In genomic region chr11:57344826-57345225, GRCh38 we compare ENCODE assay signal across 22 cellular contexts. TPM values are rescaled to one million over a fixed set of nuclear protein-coding genes. Genes with fewer than 3 reads are reported as not detected.
A peak's percentile ranks its signal among the peaks of the same experiment; 100 is the strongest.
DNase-seq lines count a peak whose midpoint lies in the region; ATAC-seq, FAIRE-seq and TF ChIP-seq lines count a peak whose summit lies in the region.
"Had no signal": no experiment of that assay in that cellular context is flagged by ENCODE, and none has a peak within 500 bp of the region (broad histone marks: within the 10 kb centered on the region; RNA-seq: fewer than 3 reads in every experiment).

No MANE protein-coding gene starts in this region.

- no peaks in the 10 kb centered on the region for H3K4me1 ChIP-seq in mammary epithelial cell (ENCODE audit: insufficient read depth, low read length)
- no peaks in the 10 kb centered on the region for H3K4me1 ChIP-seq in breast epithelium
- peaks cover 73% of the 10 kb centered on the region for H3K4me1 ChIP-seq in HepG2 (ENCODE audit: insufficient read depth, low read length)
- H3K4me1 ChIP-seq: ascending aorta, SJCRH30 had no signal

- ATAC-seq in HepG2, result no peak
- no peak for ATAC-seq in HG02678 (IDR thresholded peaks at IDR 0.05; ENCODE audit: unreplicated experiment)
- no peak for ATAC-seq in GM21717 (IDR thresholded peaks at IDR 0.05; ENCODE audit: unreplicated experiment)

- no peak for TF ChIP-seq CTCF in mammary epithelial cell (conservative IDR thresholded peaks at IDR 0.05 in 1 of 2, IDR thresholded peaks at IDR 0.05 in 1 of 2; ENCODE audit: extremely low read depth in 1 of 2, insufficient read depth in 1 of 2, low read depth in 1 of 2, low read length in 2 of 2)
- no peak for TF ChIP-seq CTCF in breast epithelium (IDR thresholded peaks at IDR 0.05)
- TF ChIP-seq CTCF in WERI-Rb-1 (IDR thresholded peaks at IDR 0.05; ENCODE audit: low read depth, low read length), result 0 out of 2 replicates have a peak, but pooled peaks have one; percentile 0
- no peak for TF ChIP-seq CTCF in HepG2 (CRISPR knock-in tag; IDR thresholded peaks at IDR 0.05)

- TF ChIP-seq POLR2A in breast epithelium (IDR thresholded peaks at IDR 0.05) (no peak), HepG2 (IDR thresholded peaks at IDR 0.05; ENCODE audit: insufficient read depth in 1 of 2, low read depth in 2 of 2, low read length in 2 of 2) (no peak)

- intact Hi-C loops in mammary epithelial cell (cut with micrococcal nuclease) (loop anchor here (1.0 to 10.0 kb wide), 9 partner anchors 112 to 1790 kb away; partner anchors contain the start of genes BTBD18 and UBE2L6), breast epithelium (cut with DNase I; ENCODE audit: low total_unique reads) (loop anchor here (10.0 kb wide), 1 partner anchor 110 kb away; no protein-coding TSS in a partner anchor), HepG2 (cut with micrococcal nuclease; ENCODE audit: unreplicated experiment) (loop anchor here (1.0 to 10.0 kb wide), 7 partner anchors 68 to 1180 kb away; no protein-coding TSS in a partner anchor)

- H3K79me2 ChIP-seq in mammary epithelial cell (ENCODE audit: insufficient read depth, low read length) (no peaks in the 10 kb centered on the region), HepG2 (ENCODE audit: insufficient read depth, low read length) (no peaks in the 10 kb centered on the region)

- 89% methylated on average over 10 of the region's 10 CpGs for WGBS in mammary epithelial cell (ENCODE audit: low coverage, missing lambda C conversion rate)
- 72% methylated on average over 9 of the region's 10 CpGs for WGBS in HepG2 (ENCODE audit: low lambda C conversion rate)

- H3K9ac ChIP-seq in mammary epithelial cell (ENCODE audit: insufficient read depth, low read length), result no peak overlapping the region
- no peak overlapping the region for H3K9ac ChIP-seq in HepG2 (ENCODE audit: insufficient read depth, low read depth, low read length)

- H2AFZ ChIP-seq in mammary epithelial cell (ENCODE audit: low read depth, low read length), result peak overlapping the region; percentile 88
- H2AFZ ChIP-seq in HepG2 (ENCODE audit: low read length), result peak overlapping the region; percentile 92

- H3K4me3 ChIP-seq in mammary epithelial cell (replicated peaks in 1 of 3; ENCODE audit: insufficient read depth in 1 of 3, low read depth in 2 of 3, low read length in 3 of 3), result no peak overlapping the region
- H3K4me3 ChIP-seq in breast epithelium, result no peak overlapping the region
- no peak overlapping the region for H3K4me3 ChIP-seq in WERI-Rb-1 (ENCODE audit: low read depth, low read length)
- H3K4me3 ChIP-seq in HepG2 (replicated peaks in 1 of 3; ENCODE audit: insufficient read depth in 1 of 3, low read depth in 2 of 3, low read length in 3 of 3), result no peak overlapping the region
- H3K4me3 ChIP-seq: ascending aorta, SJCRH30, transverse colon had no signal

- no peak for TF ChIP-seq RAD21 in HepG2 (CRISPR knock-in tag; IDR thresholded peaks at IDR 0.05)

- POLR2A ChIA-PET in HepG2 (lab: Yijun Ruan, JAX), result no interaction called here

- H3K36me3 ChIP-seq in mammary epithelial cell (ENCODE audit: insufficient read depth, low read length), result no peaks in the 10 kb centered on the region
- H3K36me3 ChIP-seq in breast epithelium, result no peaks in the 10 kb centered on the region
- no peaks in the 10 kb centered on the region for H3K36me3 ChIP-seq in WERI-Rb-1
- H3K36me3 ChIP-seq in HepG2 (replicated peaks in 1 of 2; ENCODE audit: control insufficient read depth in 1 of 2, insufficient read depth in 2 of 2, low read length in 2 of 2), result no peaks in the 10 kb centered on the region
- H3K36me3 ChIP-seq: ascending aorta, SJCRH30, transverse colon had no signal

- TF ChIP-seq EP300 in HepG2 (IDR thresholded peaks at IDR 0.05; ENCODE audit: low read depth in 2 of 2, low read length in 2 of 2) (no peak), HepG2 (CRISPR knock-in tag; IDR thresholded peaks at IDR 0.05; ENCODE audit: borderline replicate concordance) (no peak)

- dilution Hi-C loops in mammary epithelial cell (cut with HindIII; ENCODE audit: low sequenced_read_pairs), result no loop called here

- in situ Hi-C loops in mammary epithelial cell (cut with MboI; ENCODE audit: low sequenced_read_pairs in 2 of 2), result loop anchor here (10.0 kb wide), 2 partner anchors 110 to 300 kb away; partner anchors contain the start of gene YPEL4 (in 2 of the 2)
- in situ Hi-C loops in HepG2 (cut with HindIII; ENCODE audit: extremely low pct_ligation_motif_present, low pct_unique_long_range_greater_than_20kb), result loop anchor here (5.0 to 10.0 kb wide), 4 partner anchors 112 to 297 kb away; partner anchors contain the start of genes TIMM10 and UBE2L6

- no peak for FAIRE-seq in HepG2 (lab: Jason Lieb, UNC)

- CTCF ChIA-PET in mammary epithelial cell (lab: Charles Lee; ENCODE audit: low non-redundant PET) (no interaction called here), HepG2 (lab: Yijun Ruan, JAX; ENCODE audit: low intra/inter-chr PET ratio, low total read pairs) (interaction anchor here (0.8 to 1.8 kb wide), 3 partner anchors 136 to 296 kb away, joined by 6 to 7 read pairs (median 7); no protein-coding TSS in a partner anchor)

- DNase-seq in mammary epithelial cell (no peak), breast epithelium (ENCODE audit: low spot score in 2 of 2) (no peak), WERI-Rb-1 (no peak), HepG2 (ENCODE audit: low spot score) (no peak), middle frontal gyrus (ENCODE audit: extremely low spot score, low spot score) (no peak), amygdala (lab: John Stamatoyannopoulos, UW) (no peak)
- DNase-seq: activated CD4-positive, alpha-beta T cell treated with anti-CD3 and anti-CD28 coated beads, Interleukin-2, amount 10 ng/mL, durations not matched to agents 7 days and 5 days; activated gamma-delta T cell; activated naive CD8-positive, alpha-beta T cell treated with anti-CD3 and anti-CD28 coated beads for 36 hours; activated T-cell treated with anti-CD3 and anti-CD28 coated beads, Interleukin-2, amount 50 U/mL, for 4 hours; transverse colon had no signal

- no TSS peak for BruUV-seq in mammary epithelial cell (replicated peaks; lab: Mats Ljungman, UMichigan)
- BruUV-seq in HepG2 (replicated peaks; lab: Mats Ljungman, UMichigan), result no TSS peak

- H4K20me1 ChIP-seq in mammary epithelial cell (ENCODE audit: insufficient read depth, low read length) (no peaks in the 10 kb centered on the region), HepG2 (ENCODE audit: insufficient read depth, low read length) (no peaks in the 10 kb centered on the region)

- no peak overlapping the region for H3K4me2 ChIP-seq in mammary epithelial cell (ENCODE audit: insufficient read depth, low read depth, low read length)
- no peak overlapping the region for H3K4me2 ChIP-seq in HepG2 (ENCODE audit: low read depth, low read length)

- H3K9me3 ChIP-seq in mammary epithelial cell (replicated peaks; ENCODE audit: insufficient read depth, low read length), result no peaks in the 10 kb centered on the region
- H3K9me3 ChIP-seq in breast epithelium, result no peaks in the 10 kb centered on the region
- no peaks in the 10 kb centered on the region for H3K9me3 ChIP-seq in WERI-Rb-1 (ENCODE audit: severe bottlenecking)
- H3K9me3 ChIP-seq in HepG2 (ENCODE audit: low read length), result no peaks in the 10 kb centered on the region
- H3K9me3 ChIP-seq: ascending aorta, SJCRH30, transverse colon had no signal

- H3K27ac ChIP-seq in mammary epithelial cell (ENCODE audit: insufficient read depth, low read depth, low read length), result no peak overlapping the region
- H3K27ac ChIP-seq in breast epithelium, result no peak overlapping the region
- H3K27ac ChIP-seq in WERI-Rb-1, result no peak overlapping the region
- H3K27ac ChIP-seq in HepG2 (ENCODE audit: extremely low read length, insufficient read depth, low read length), result no peak overlapping the region
- H3K27ac ChIP-seq: ascending aorta, SJCRH30, transverse colon had no signal

- H3K27me3 ChIP-seq in mammary epithelial cell (ENCODE audit: insufficient read depth, low read length), result no peaks in the 10 kb centered on the region
- H3K27me3 ChIP-seq in breast epithelium, result no peaks in the 10 kb centered on the region
- no peaks in the 10 kb centered on the region for H3K27me3 ChIP-seq in WERI-Rb-1 (ENCODE audit: insufficient read depth, low read depth, severe bottlenecking)
- peaks cover 1 to 27% of the 10 kb centered on the region in 2 experiments; a peak in 4 of 5 replicates for H3K27me3 ChIP-seq in HepG2 (ENCODE audit: control insufficient read depth in 1 of 2, insufficient read depth in 2 of 2, low read length in 2 of 2)
- H3K27me3 ChIP-seq: ascending aorta, transverse colon had no signal

RNA-seq across cellular contexts. Expression of gene P2RX3, which starts 6.7 kb away (rescaled TPM):
- total RNA-seq in mammary epithelial cell (not detected), breast epithelium (not detected), HepG2 (2016; rRNA removed; fragmentation: Illumina TruSeq; extraction: Trizol) (not detected in 2 replicates)
- polyA plus RNA-seq in mammary epithelial cell (not detected), HepG2 (2011; rRNA removed) (0.08 and 0.20 TPM in 2 replicates)
- polyA minus RNA-seq in mammary epithelial cell, result not detected
- total RNA-seq in HepG2 (2016; cell fraction: cytosol; rRNA removed; fragmentation: Illumina TruSeq; extraction: Trizol; ENCODE audit: low read depth), result not detected in 2 replicates
- not detected in 2 replicates for total RNA-seq in HepG2 (2016; cell fraction: insoluble cytoplasmic fraction; rRNA removed; fragmentation: Illumina TruSeq; extraction: Trizol)
- not detected in 2 replicates for total RNA-seq in HepG2 (2016; cell fraction: membrane; rRNA removed; fragmentation: Illumina TruSeq; extraction: Trizol)
- total RNA-seq in HepG2 (2016; cell fraction: nucleus; rRNA removed; fragmentation: Illumina TruSeq; extraction: Trizol), result not detected in 2 replicates
- 0.05 and 0.13 TPM in 2 replicates for polyA plus RNA-seq in HepG2 (2011; cell fraction: cytosol; rRNA removed)
- polyA plus RNA-seq in HepG2 (2011; cell fraction: nucleus; rRNA removed), result 0.31 and 0.35 TPM in 2 replicates
- polyA plus RNA-seq in HepG2 (2012), result 0.13 TPM in 1 of 2 replicates, not detected in the other
- not detected in 2 replicates for polyA plus RNA-seq in HepG2 (2016; cell fraction: cytosol; fragmentation: Illumina TruSeq; extraction: Trizol; ENCODE audit: low read depth)
- not detected in 2 replicates for polyA plus RNA-seq in HepG2 (2016; cell fraction: insoluble cytoplasmic fraction; fragmentation: Illumina TruSeq; extraction: Trizol; ENCODE audit: low read depth)
- polyA plus RNA-seq in HepG2 (2016; cell fraction: membrane; fragmentation: Illumina TruSeq; extraction: Trizol; ENCODE audit: low read depth), result not detected in 2 replicates
- polyA plus RNA-seq in HepG2 (2016; cell fraction: nucleus; fragmentation: Illumina TruSeq; extraction: Trizol; ENCODE audit: insufficient read depth, low read depth), result not detected in 2 replicates
- polyA minus RNA-seq in HepG2 (2011; rRNA and poly(A)+ RNA removed; ENCODE audit: low replicate concordance), result 0.21 TPM in 1 of 2 replicates, not detected in the other
- not detected in 2 replicates for polyA minus RNA-seq in HepG2 (2011; cell fraction: cytosol; rRNA and poly(A)+ RNA removed)
- polyA minus RNA-seq in HepG2 (2011; cell fraction: nucleus; rRNA and poly(A)+ RNA removed), result 0.26 TPM in 1 of 2 replicates, not detected in the other
- total RNA-seq: activated CD4-positive, alpha-beta T cell treated with anti-CD3 and anti-CD28 coated beads, Interleukin-2, amount 10 ng/mL, durations not matched to agents 7 days and 5 days; activated naive CD8-positive, alpha-beta T cell treated with anti-CD3 and anti-CD28 coated beads for 36 hours; activated T-cell treated with anti-CD3 and anti-CD28 coated beads, Interleukin-2, amount 50 U/mL, for 4 hours; ascending aorta; endodermal cell; esophagus mucosa; naive thymus-derived CD4-positive, alpha-beta T cell; osteocyte; SJCRH30; transverse colon had no signal
- polyA plus RNA-seq: naive thymus-derived CD4-positive, alpha-beta T cell had no signal

RNA-seq across cellular contexts. Expression of gene SSRP1, which starts 9.1 kb away (rescaled TPM):
- total RNA-seq in mammary epithelial cell (100 to 1,000 TPM in 1 of 2 donors, 10 to 100 TPM in 1; 53.0 to 127 TPM), breast epithelium (10 to 100 TPM; 60.0 to 83.9 (median 76.5) TPM), HepG2 (2016; rRNA removed; fragmentation: Illumina TruSeq; extraction: Trizol) (129 and 175 TPM in 2 replicates)
- polyA plus RNA-seq in mammary epithelial cell (160 TPM), HepG2 (2011; rRNA removed) (86.4 and 93.6 TPM in 2 replicates)
- polyA minus RNA-seq in mammary epithelial cell, result 291 TPM
- total RNA-seq in HepG2 (2016; cell fraction: cytosol; rRNA removed; fragmentation: Illumina TruSeq; extraction: Trizol; ENCODE audit: low read depth), result 39.5 and 48.1 TPM in 2 replicates
- total RNA-seq in HepG2 (2016; cell fraction: insoluble cytoplasmic fraction; rRNA removed; fragmentation: Illumina TruSeq; extraction: Trizol), result 132 and 160 TPM in 2 replicates
- total RNA-seq in HepG2 (2016; cell fraction: membrane; rRNA removed; fragmentation: Illumina TruSeq; extraction: Trizol), result 80.0 and 85.8 TPM in 2 replicates
- 62.2 and 67.3 TPM in 2 replicates for total RNA-seq in HepG2 (2016; cell fraction: nucleus; rRNA removed; fragmentation: Illumina TruSeq; extraction: Trizol)
- polyA plus RNA-seq in HepG2 (2011; cell fraction: cytosol; rRNA removed), result 92.2 and 107 TPM in 2 replicates
- 43.4 and 45.7 TPM in 2 replicates for polyA plus RNA-seq in HepG2 (2011; cell fraction: nucleus; rRNA removed)
- polyA plus RNA-seq in HepG2 (2012), result 66.6 and 80.8 TPM in 2 replicates
- 42.7 and 45.8 TPM in 2 replicates for polyA plus RNA-seq in HepG2 (2016; cell fraction: cytosol; fragmentation: Illumina TruSeq; extraction: Trizol; ENCODE audit: low read depth)
- polyA plus RNA-seq in HepG2 (2016; cell fraction: insoluble cytoplasmic fraction; fragmentation: Illumina TruSeq; extraction: Trizol; ENCODE audit: low read depth), result 210 and 213 TPM in 2 replicates
- 68.1 and 80.7 TPM in 2 replicates for polyA plus RNA-seq in HepG2 (2016; cell fraction: membrane; fragmentation: Illumina TruSeq; extraction: Trizol; ENCODE audit: low read depth)
- 109 and 126 TPM in 2 replicates for polyA plus RNA-seq in HepG2 (2016; cell fraction: nucleus; fragmentation: Illumina TruSeq; extraction: Trizol; ENCODE audit: insufficient read depth, low read depth)
- 177 and 420 TPM in 2 replicates for polyA minus RNA-seq in HepG2 (2011; rRNA and poly(A)+ RNA removed; ENCODE audit: low replicate concordance)
- 65.8 and 69.2 TPM in 2 replicates for polyA minus RNA-seq in HepG2 (2011; cell fraction: cytosol; rRNA and poly(A)+ RNA removed)
- polyA minus RNA-seq in HepG2 (2011; cell fraction: nucleus; rRNA and poly(A)+ RNA removed), result 20.9 and 25.1 TPM in 2 replicates

RNA-seq across cellular contexts. Expression of gene TNKS1BP1, which starts 20.1 kb away (rescaled TPM):
- 100 to 1,000 TPM; 195 to 208 TPM for total RNA-seq in mammary epithelial cell
- polyA plus RNA-seq in mammary epithelial cell, result 84.3 TPM
- polyA minus RNA-seq in mammary epithelial cell, result 309 TPM
- 100 to 1,000 TPM in 1 of 3 donors, 10 to 100 TPM in 2; 79.3 to 111 (median 82.7) TPM for total RNA-seq in breast epithelium
- 12.2 and 13.7 TPM in 2 replicates for total RNA-seq in HepG2 (2016; rRNA removed; fragmentation: Illumina TruSeq; extraction: Trizol)
- 1.2 and 1.4 TPM in 2 replicates for total RNA-seq in HepG2 (2016; cell fraction: cytosol; rRNA removed; fragmentation: Illumina TruSeq; extraction: Trizol; ENCODE audit: low read depth)
- 9.9 and 16.7 TPM in 2 replicates for total RNA-seq in HepG2 (2016; cell fraction: insoluble cytoplasmic fraction; rRNA removed; fragmentation: Illumina TruSeq; extraction: Trizol)
- 1.9 and 3.6 TPM in 2 replicates for total RNA-seq in HepG2 (2016; cell fraction: membrane; rRNA removed; fragmentation: Illumina TruSeq; extraction: Trizol)
- total RNA-seq in HepG2 (2016; cell fraction: nucleus; rRNA removed; fragmentation: Illumina TruSeq; extraction: Trizol), result 19.5 and 21.4 TPM in 2 replicates
- 15.0 and 15.5 TPM in 2 replicates for polyA plus RNA-seq in HepG2 (2011; rRNA removed)
- 6.7 and 7.0 TPM in 2 replicates for polyA plus RNA-seq in HepG2 (2011; cell fraction: cytosol; rRNA removed)
- 64.2 and 69.6 TPM in 2 replicates for polyA plus RNA-seq in HepG2 (2011; cell fraction: nucleus; rRNA removed)
- polyA plus RNA-seq in HepG2 (2012), result 17.3 and 21.8 TPM in 2 replicates
- polyA plus RNA-seq in HepG2 (2016; cell fraction: cytosol; fragmentation: Illumina TruSeq; extraction: Trizol; ENCODE audit: low read depth), result 0.26 and 1.5 TPM in 2 replicates
- 13.8 and 16.2 TPM in 2 replicates for polyA plus RNA-seq in HepG2 (2016; cell fraction: insoluble cytoplasmic fraction; fragmentation: Illumina TruSeq; extraction: Trizol; ENCODE audit: low read depth)
- 2.1 and 3.5 TPM in 2 replicates for polyA plus RNA-seq in HepG2 (2016; cell fraction: membrane; fragmentation: Illumina TruSeq; extraction: Trizol; ENCODE audit: low read depth)
- 46.6 and 51.1 TPM in 2 replicates for polyA plus RNA-seq in HepG2 (2016; cell fraction: nucleus; fragmentation: Illumina TruSeq; extraction: Trizol; ENCODE audit: insufficient read depth, low read depth)
- 33.6 and 51.4 TPM in 2 replicates for polyA minus RNA-seq in HepG2 (2011; rRNA and poly(A)+ RNA removed; ENCODE audit: low replicate concordance)
- polyA minus RNA-seq in HepG2 (2011; cell fraction: cytosol; rRNA and poly(A)+ RNA removed), result 7.7 and 9.8 TPM in 2 replicates
- 22.8 and 23.6 TPM in 2 replicates for polyA minus RNA-seq in HepG2 (2011; cell fraction: nucleus; rRNA and poly(A)+ RNA removed)

RNA-seq across cellular contexts. Expression of gene PRG3, which starts 36.1 kb away (rescaled TPM):
- not detected for total RNA-seq in mammary epithelial cell
- not detected for polyA plus RNA-seq in mammary epithelial cell
- not detected for polyA minus RNA-seq in mammary epithelial cell
- not detected for total RNA-seq in breast epithelium
- not detected in 2 replicates for total RNA-seq in HepG2 (2016; rRNA removed; fragmentation: Illumina TruSeq; extraction: Trizol)
- not detected in 2 replicates for total RNA-seq in HepG2 (2016; cell fraction: cytosol; rRNA removed; fragmentation: Illumina TruSeq; extraction: Trizol; ENCODE audit: low read depth)
- total RNA-seq in HepG2 (2016; cell fraction: insoluble cytoplasmic fraction; rRNA removed; fragmentation: Illumina TruSeq; extraction: Trizol), result not detected in 2 replicates
- not detected in 2 replicates for total RNA-seq in HepG2 (2016; cell fraction: membrane; rRNA removed; fragmentation: Illumina TruSeq; extraction: Trizol)
- total RNA-seq in HepG2 (2016; cell fraction: nucleus; rRNA removed; fragmentation: Illumina TruSeq; extraction: Trizol), result not detected in 2 replicates
- not detected in 2 replicates for polyA plus RNA-seq in HepG2 (2011; rRNA removed)
- polyA plus RNA-seq in HepG2 (2011; cell fraction: cytosol; rRNA removed), result not detected in 2 replicates
- polyA plus RNA-seq in HepG2 (2011; cell fraction: nucleus; rRNA removed), result not detected in 2 replicates
- not detected in 2 replicates for polyA plus RNA-seq in HepG2 (2012)
- not detected in 2 replicates for polyA plus RNA-seq in HepG2 (2016; cell fraction: cytosol; fragmentation: Illumina TruSeq; extraction: Trizol; ENCODE audit: low read depth)
- not detected in 2 replicates for polyA plus RNA-seq in HepG2 (2016; cell fraction: insoluble cytoplasmic fraction; fragmentation: Illumina TruSeq; extraction: Trizol; ENCODE audit: low read depth)
- not detected in 2 replicates for polyA plus RNA-seq in HepG2 (2016; cell fraction: membrane; fragmentation: Illumina TruSeq; extraction: Trizol; ENCODE audit: low read depth)
- not detected in 2 replicates for polyA plus RNA-seq in HepG2 (2016; cell fraction: nucleus; fragmentation: Illumina TruSeq; extraction: Trizol; ENCODE audit: insufficient read depth, low read depth)
- polyA minus RNA-seq in HepG2 (2011; rRNA and poly(A)+ RNA removed; ENCODE audit: low replicate concordance), result not detected in 2 replicates
- not detected in 2 replicates for polyA minus RNA-seq in HepG2 (2011; cell fraction: cytosol; rRNA and poly(A)+ RNA removed)
- not detected in 2 replicates for polyA minus RNA-seq in HepG2 (2011; cell fraction: nucleus; rRNA and poly(A)+ RNA removed)
- total RNA-seq: activated CD4-positive, alpha-beta T cell treated with anti-CD3 and anti-CD28 coated beads, Interleukin-2, amount 10 ng/mL, durations not matched to agents 7 days and 5 days; activated naive CD8-positive, alpha-beta T cell treated with anti-CD3 and anti-CD28 coated beads for 36 hours; activated T-cell treated with anti-CD3 and anti-CD28 coated beads, Interleukin-2, amount 50 U/mL, for 4 hours; ascending aorta; endodermal cell; esophagus mucosa; H9; naive thymus-derived CD4-positive, alpha-beta T cell; osteocyte; SJCRH30; subcutaneous adipose tissue; transverse colon; WTC11 had no signal
- polyA plus RNA-seq: naive thymus-derived CD4-positive, alpha-beta T cell had no signal

RNA-seq across cellular contexts. Expression of gene PRG2, which starts 45.6 kb away (rescaled TPM):
- not detected for total RNA-seq in mammary epithelial cell
- not detected for polyA plus RNA-seq in mammary epithelial cell
- not detected for polyA minus RNA-seq in mammary epithelial cell
- total RNA-seq in breast epithelium, result 1 to 10 TPM in 1 of 3 donors, not detected in 2; 1.1 TPM
- not detected in 2 replicates for total RNA-seq in HepG2 (2016; rRNA removed; fragmentation: Illumina TruSeq; extraction: Trizol)
- total RNA-seq in HepG2 (2016; cell fraction: cytosol; rRNA removed; fragmentation: Illumina TruSeq; extraction: Trizol; ENCODE audit: low read depth), result not detected in 2 replicates
- not detected in 2 replicates for total RNA-seq in HepG2 (2016; cell fraction: insoluble cytoplasmic fraction; rRNA removed; fragmentation: Illumina TruSeq; extraction: Trizol)
- not detected in 2 replicates for total RNA-seq in HepG2 (2016; cell fraction: membrane; rRNA removed; fragmentation: Illumina TruSeq; extraction: Trizol)
- not detected in 2 replicates for total RNA-seq in HepG2 (2016; cell fraction: nucleus; rRNA removed; fragmentation: Illumina TruSeq; extraction: Trizol)
- not detected in 2 replicates for polyA plus RNA-seq in HepG2 (2011; rRNA removed)
- 0.05 TPM in 1 of 2 replicates, not detected in the other for polyA plus RNA-seq in HepG2 (2011; cell fraction: cytosol; rRNA removed)
- polyA plus RNA-seq in HepG2 (2011; cell fraction: nucleus; rRNA removed), result not detected in 2 replicates
- polyA plus RNA-seq in HepG2 (2012), result not detected in 2 replicates
- polyA plus RNA-seq in HepG2 (2016; cell fraction: cytosol; fragmentation: Illumina TruSeq; extraction: Trizol; ENCODE audit: low read depth), result not detected in 2 replicates
- polyA plus RNA-seq in HepG2 (2016; cell fraction: insoluble cytoplasmic fraction; fragmentation: Illumina TruSeq; extraction: Trizol; ENCODE audit: low read depth), result not detected in 2 replicates
- not detected in 2 replicates for polyA plus RNA-seq in HepG2 (2016; cell fraction: membrane; fragmentation: Illumina TruSeq; extraction: Trizol; ENCODE audit: low read depth)
- polyA plus RNA-seq in HepG2 (2016; cell fraction: nucleus; fragmentation: Illumina TruSeq; extraction: Trizol; ENCODE audit: insufficient read depth, low read depth), result not detected in 2 replicates
- polyA minus RNA-seq in HepG2 (2011; rRNA and poly(A)+ RNA removed; ENCODE audit: low replicate concordance), result not detected in 2 replicates
- not detected in 2 replicates for polyA minus RNA-seq in HepG2 (2011; cell fraction: cytosol; rRNA and poly(A)+ RNA removed)
- not detected in 2 replicates for polyA minus RNA-seq in HepG2 (2011; cell fraction: nucleus; rRNA and poly(A)+ RNA removed)
- total RNA-seq: ascending aorta, esophagus mucosa, H9, osteocyte, SJCRH30, transverse colon had no signal
- polyA plus RNA-seq: naive thymus-derived CD4-positive, alpha-beta T cell had no signal
